Comparison of ENCODE assay signal across 8 cellular contexts in the genomic region with DNA sequence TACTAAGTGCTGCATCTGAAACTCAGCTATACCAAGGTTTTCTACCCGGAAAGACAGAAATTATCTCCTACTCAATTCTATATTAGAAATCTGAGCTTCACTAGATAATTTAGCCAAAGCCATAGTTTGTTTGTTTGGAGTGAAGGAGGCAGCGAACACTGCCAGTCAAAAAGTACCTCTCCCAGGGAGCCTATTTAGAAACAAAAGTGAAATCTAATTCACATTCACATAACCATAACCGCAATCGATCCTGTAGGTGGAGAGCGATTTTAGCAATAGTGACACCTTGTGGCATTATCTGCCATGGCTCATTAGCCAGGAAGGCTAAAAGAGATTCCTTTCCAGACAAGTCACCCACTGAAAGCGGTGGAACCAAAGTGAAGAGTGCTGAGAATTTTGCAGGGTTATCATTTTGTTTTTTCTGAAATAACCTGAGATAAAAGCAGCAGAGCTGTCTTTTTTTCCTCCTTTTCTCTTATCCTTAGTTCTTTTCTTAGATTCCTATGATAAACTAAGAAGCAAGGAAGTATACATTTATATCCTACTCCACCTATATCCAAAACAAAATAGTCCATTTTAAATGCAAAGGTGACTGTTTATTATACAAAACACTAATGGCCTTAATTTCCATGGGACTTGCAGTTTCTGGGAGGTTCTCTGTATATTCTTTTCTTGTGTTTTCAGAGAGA.
A peak's percentile ranks its signal among the peaks of the same experiment; 100 is the strongest.
DNase-seq lines count a peak whose midpoint lies in the region; ATAC-seq, FAIRE-seq and TF ChIP-seq lines count a peak whose summit lies in the region.

No MANE protein-coding gene starts in this region.

- peak overlapping the region; percentile 6 for H2AFZ ChIP-seq in keratinocyte (ENCODE audit: control insufficient read depth, low read length)

- H3K9me3 ChIP-seq in breast epithelium (no peaks in the 10 kb centered on the region), keratinocyte (ENCODE audit: control insufficient read depth, low read depth, low read length) (no peaks in the 10 kb centered on the region)

- no peak overlapping the region for H3K27ac ChIP-seq in breast epithelium
- no peak overlapping the region for H3K27ac ChIP-seq in keratinocyte (ENCODE audit: control insufficient read depth, insufficient read depth, low read length)

- TF ChIP-seq POLR2A in NB4 (IDR thresholded peaks at IDR 0.05; ENCODE audit: extremely low read depth, insufficient read length) (no peak), breast epithelium (IDR thresholded peaks at IDR 0.05) (no peak)

- dilution Hi-C loops in keratinocyte (cut with MboI; ENCODE audit: extremely low pct_ligation_motif_present, low sequenced_read_pairs), result no loop called here

- H3K4me1 ChIP-seq in breast epithelium, result no peaks in the 10 kb centered on the region
- H3K4me1 ChIP-seq in keratinocyte (ENCODE audit: control insufficient read depth, extremely low read depth, insufficient read depth, low read length), result no peaks in the 10 kb centered on the region

- no peaks in the 10 kb centered on the region for H3K27me3 ChIP-seq in breast epithelium
- peaks cover 17% of the 10 kb centered on the region for H3K27me3 ChIP-seq in keratinocyte (ENCODE audit: control insufficient read depth, extremely low read depth, insufficient read depth, low read length)

- no peak overlapping the region for H3K9ac ChIP-seq in keratinocyte (ENCODE audit: control insufficient read depth, extremely low read depth, insufficient read depth, low read length)

- H3K79me2 ChIP-seq in keratinocyte (ENCODE audit: control insufficient read depth, insufficient read depth, low read length), result no peaks in the 10 kb centered on the region

- FAIRE-seq in A204.1 (lab: Jason Lieb, UNC) (peak; percentile 88), keratinocyte (lab: Jason Lieb, UNC) (peak; percentile 87)

- H4K20me1 ChIP-seq in keratinocyte (ENCODE audit: control insufficient read depth, extremely low read depth, insufficient read depth, low read length), result no peaks in the 10 kb centered on the region

- peak; percentile 68 for DNase-seq in NB4 (ENCODE audit: low read depth)
- DNase-seq in breast epithelium (ENCODE audit: low spot score in 2 of 2), result no peak
- DNase-seq in keratinocyte (ENCODE audit: low read depth, low spot score), result peak; percentile 23
- peak; percentile 37 for DNase-seq in stimulated activated CD4-positive, alpha-beta T cell treated with anti-CD3 and anti-CD28 coated beads, Interleukin-2, amount 100 ng/mL, for 4 hours (ENCODE audit: low read depth)

- H3K4me2 ChIP-seq in keratinocyte (ENCODE audit: control insufficient read depth, extremely low read depth, insufficient read depth, low read depth, low read length), result peak overlapping the region; percentile 23

- no peak overlapping the region for H3K4me3 ChIP-seq in GM12875 (ENCODE audit: low read depth, low read length)
- no peak overlapping the region for H3K4me3 ChIP-seq in NB4 (ENCODE audit: low read depth, low read length)
- peak overlapping the region in 2 of 3 donors; percentile 28 to 53 for H3K4me3 ChIP-seq in breast epithelium
- no peak overlapping the region for H3K4me3 ChIP-seq in keratinocyte (ENCODE audit: control insufficient read depth in 2 of 3, extremely low read depth in 1 of 3, insufficient read depth in 2 of 3, low read depth in 1 of 3, low read length in 3 of 3)

- peak; percentile 60; the same call in 1 of the 2 replicates for TF ChIP-seq CTCF in GM12875 (IDR thresholded peaks at IDR 0.05; ENCODE audit: borderline replicate concordance, insufficient read depth, low read depth, low read length)
- TF ChIP-seq CTCF in NB4 (IDR thresholded peaks at IDR 0.05; ENCODE audit: low read depth, low read length), result peak; percentile 93
- TF ChIP-seq CTCF in breast epithelium (IDR thresholded peaks at IDR 0.05), result peak; percentile 60 to 75 (median 75)
- TF ChIP-seq CTCF in keratinocyte (optimal IDR thresholded peaks at IDR 0.05 in 1 of 3, IDR thresholded peaks at IDR 0.05 in 1 of 3, conservative IDR thresholded peaks at IDR 0.05 in 1 of 3; ENCODE audit: extremely low read depth in 1 of 3, insufficient read depth in 2 of 3, low read length in 3 of 3), result peak; percentile 67 to 83 (median 77)

- H3K9me1 ChIP-seq in keratinocyte (ENCODE audit: control insufficient read depth, extremely low read depth, insufficient read depth, low read length), result no peaks in the 10 kb centered on the region

- intact Hi-C loops in breast epithelium (cut with DNase I; ENCODE audit: low total_unique reads), result loop anchor here (5.0 kb wide), 1 partner anchor 494 kb away; no protein-coding TSS in a partner anchor

- ATAC-seq in HG02678 (IDR thresholded peaks at IDR 0.05; ENCODE audit: unreplicated experiment) (peak; percentile 97), SK-N-SH treated with all-trans-retinoic acid at 6 μM for 48 hours (peak; percentile 96)

- H3K36me3 ChIP-seq in breast epithelium (no peaks in the 10 kb centered on the region), keratinocyte (ENCODE audit: control insufficient read depth in 2 of 2, extremely low read depth in 1 of 2, insufficient read depth in 2 of 2, low read length in 2 of 2) (no peaks in the 10 kb centered on the region)

TF ChIP-seq in SK-N-SH treated with all-trans-retinoic acid at 6 μM for 48 hours, 23 proteins besides CTCF, POLR2A, EP300 and RAD21:
- TF ChIP-seq GLIS3 (CRISPR knock-in tag; IDR thresholded peaks at IDR 0.05) (no peak), ZNF565 (CRISPR knock-in tag; conservative IDR thresholded peaks at IDR 0.05; ENCODE audit: low read depth) (no peak), OSR1 (CRISPR knock-in tag; IDR thresholded peaks at IDR 0.05) (no peak), ZNF8 (CRISPR knock-in tag; IDR thresholded peaks at IDR 0.05) (no peak), ESRRG (CRISPR knock-in tag; IDR thresholded peaks at IDR 0.05) (no peak), ZFP30 (CRISPR knock-in tag; IDR thresholded peaks at IDR 0.05) (no peak), BACH2 (CRISPR knock-in tag; IDR thresholded peaks at IDR 0.05; ENCODE audit: borderline replicate concordance) (no peak), TOX (CRISPR knock-in tag; IDR thresholded peaks at IDR 0.05; ENCODE audit: borderline replicate concordance) (no peak), ISL1 (CRISPR knock-in tag; IDR thresholded peaks at IDR 0.05) (no peak), TCF4 (CRISPR knock-in tag; IDR thresholded peaks at IDR 0.05; ENCODE audit: borderline replicate concordance) (no peak), SNAI2 (CRISPR knock-in tag; IDR thresholded peaks at IDR 0.05) (no peak)
- TF ChIP-seq, protein P1, sequence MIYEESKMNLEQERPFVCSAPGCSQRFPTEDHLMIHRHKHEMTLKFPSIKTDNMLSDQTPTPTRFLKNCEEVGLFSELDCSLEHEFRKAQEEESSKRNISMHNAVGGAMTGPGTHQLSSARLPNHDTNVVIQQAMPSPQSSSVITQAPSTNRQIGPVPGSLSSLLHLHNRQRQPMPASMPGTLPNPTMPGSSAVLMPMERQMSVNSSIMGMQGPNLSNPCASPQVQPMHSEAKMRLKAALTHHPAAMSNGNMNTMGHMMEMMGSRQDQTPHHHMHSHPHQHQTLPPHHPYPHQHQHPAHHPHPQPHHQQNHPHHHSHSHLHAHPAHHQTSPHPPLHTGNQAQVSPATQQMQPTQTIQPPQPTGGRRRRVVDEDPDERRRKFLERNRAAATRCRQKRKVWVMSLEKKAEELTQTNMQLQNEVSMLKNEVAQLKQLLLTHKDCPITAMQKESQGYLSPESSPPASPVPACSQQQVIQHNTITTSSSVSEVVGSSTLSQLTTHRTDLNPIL (CRISPR knock-in tag; IDR thresholded peaks at IDR 0.05; ENCODE audit: low read depth), result no peak
TF ChIP-seq in SK-N-SH treated with all-trans-retinoic acid at 6 μM for 48 hours: peak in this region for 0.

Comparison
In these comparisons a context has a peak if more than half of its experiments do, and no peak if none do; other contexts are left out.
1. H3K4me3 ChIP-seq: peak in breast epithelium (2 of 3); none in GM12875 (single experiment), NB4 (single experiment) and keratinocyte (0 of 3).
2. DNase-seq: peak in NB4 (single experiment), keratinocyte (single experiment) and stimulated activated CD4-positive, alpha-beta T cell treated with anti-CD3 and anti-CD28 coated beads, Interleukin-2, amount 100 ng/mL, for 4 hours (single experiment); none in breast epithelium (0 of 2).
3. Peak in every context shown above with its lines, with median percentiles within 50 percentile points of each other: CTCF ChIP-seq.